In genomic region chr1:21361506-21361905, GRCh38 we compare ENCODE assay signal across 32 cellular contexts.
A peak's percentile ranks its signal among the peaks of the same experiment; 100 is the strongest.
DNase-seq lines count a peak whose midpoint lies in the region; ATAC-seq, FAIRE-seq and TF ChIP-seq lines count a peak whose summit lies in the region.
"Had no signal": no experiment of that assay in that cellular context is flagged by ENCODE, and none has a peak within 500 bp of the region (broad histone marks: within the 10 kb centered on the region; RNA-seq: fewer than 3 reads in every experiment).

No MANE protein-coding gene starts in this region.

- H3K4me3 Mint-ChIP-seq in GM23338 (no peak overlapping the region), brain (no peak overlapping the region)
- H3K4me3 Mint-ChIP-seq: activated naive CD4-positive, alpha-beta T cell treated with anti-CD3 and anti-CD28 coated beads for 36 hours; activated T-helper 1 cell treated with anti-CD3 and anti-CD28 coated beads, Interleukin-12 subunit alpha, Interleukin-12 subunit beta, Interleukin-2, Interleukin-4 antibody, amounts not matched to agents 30 ng/mL and 10 ng/mL and 1 ng/mL, durations not matched to agents 14 hours and 24 hours and 36 hours; CD8-positive, alpha-beta memory T cell; natural killer cell treated with Interleukin-12 subunit alpha and Interleukin-12 subunit beta and Interleukin-15 and Interleukin-18, amount 100 ng/mL, for 72 hours; stimulated activated effector memory CD8-positive, alpha-beta T cell treated with anti-CD3 and anti-CD28 coated beads, Interleukin-12 subunit alpha, Interleukin-12 subunit beta, amount 100 ng/mL, for 72 hours had no signal

- H4K20me1 ChIP-seq in GM23338 (replicated peaks; ENCODE audit: insufficient read depth) (no peaks in the 10 kb centered on the region), HepG2 (ENCODE audit: insufficient read depth, low read length) (no peaks in the 10 kb centered on the region)

- H3K27me3 Mint-ChIP-seq in GM23338 (ENCODE audit: insufficient read depth, low read depth, poor library complexity) = peaks cover 5% of the 10 kb centered on the region
- peaks cover 5% of the 10 kb centered on the region for H3K27me3 Mint-ChIP-seq in brain
- H3K27me3 Mint-ChIP-seq: CD8-positive, alpha-beta memory T cell; natural killer cell treated with Interleukin-12 subunit alpha and Interleukin-12 subunit beta and Interleukin-15 and Interleukin-18, amount 100 ng/mL, for 72 hours had no signal

- TF ChIP-seq CTCF in GM23338 (conservative IDR thresholded peaks at IDR 0.05; ENCODE audit: low read depth in 2 of 2) (no peak), brain (conservative IDR thresholded peaks at IDR 0.05) (no peak), HepG2 (CRISPR knock-in tag; IDR thresholded peaks at IDR 0.05) (no peak)

- H3K9me2 ChIP-seq in GM23338 (ENCODE audit: insufficient read depth) = no peaks in the 10 kb centered on the region

- TF ChIP-seq RAD21 in HepG2 (CRISPR knock-in tag; IDR thresholded peaks at IDR 0.05) = no peak

- H3K36me3 Mint-ChIP-seq in GM23338 (ENCODE audit: low read depth) (no peaks in the 10 kb centered on the region), brain (no peaks in the 10 kb centered on the region)
- H3K36me3 Mint-ChIP-seq: CD8-positive, alpha-beta memory T cell; natural killer cell treated with Interleukin-12 subunit alpha and Interleukin-12 subunit beta and Interleukin-15 and Interleukin-18, amount 100 ng/mL, for 72 hours; stimulated activated effector memory CD8-positive, alpha-beta T cell treated with anti-CD3 and anti-CD28 coated beads, Interleukin-12 subunit alpha, Interleukin-12 subunit beta, amount 100 ng/mL, for 72 hours had no signal

- no peaks in the 10 kb centered on the region; the same call in 2 of the 3 replicates for H3K4me1 Mint-ChIP-seq in GM23338
- H3K4me1 Mint-ChIP-seq in brain = peaks cover 19% of the 10 kb centered on the region
- H3K4me1 Mint-ChIP-seq: CD8-positive, alpha-beta memory T cell; stimulated activated effector memory CD8-positive, alpha-beta T cell treated with anti-CD3 and anti-CD28 coated beads, Interleukin-12 subunit alpha, Interleukin-12 subunit beta, amount 100 ng/mL, for 72 hours had no signal

- no peak for TF ChIP-seq EP300 in HepG2 (IDR thresholded peaks at IDR 0.05; ENCODE audit: low read depth in 2 of 2, low read length in 2 of 2)
- no peak for TF ChIP-seq EP300 in HepG2 (CRISPR knock-in tag; IDR thresholded peaks at IDR 0.05; ENCODE audit: borderline replicate concordance)

- FAIRE-seq in HepG2 (lab: Jason Lieb, UNC) = no peak
- FAIRE-seq: A549, colon had no signal

- H3K79me2 ChIP-seq in GM23338 (replicated peaks; ENCODE audit: insufficient read depth) = no peaks in the 10 kb centered on the region
- no peaks in the 10 kb centered on the region for H3K79me2 ChIP-seq in HepG2 (ENCODE audit: insufficient read depth, low read length)

- BruUV-seq in HepG2 (replicated peaks; lab: Mats Ljungman, UMichigan) = no TSS peak

- POLR2A ChIA-PET in HepG2 (lab: Yijun Ruan, JAX) = no interaction called here

- H3F3A ChIP-seq in GM23338 (replicated peaks; ENCODE audit: low read depth) = no peaks in the 10 kb centered on the region

- no peak overlapping the region for H3K4me2 ChIP-seq in GM23338
- H3K4me2 ChIP-seq in HepG2 (ENCODE audit: low read depth, low read length) = no peak overlapping the region
- H3K4me2 ChIP-seq: A549 had no signal

- H3K9me3 ChIP-seq in stomach smooth muscle (ENCODE audit: control insufficient read depth in 2 of 2, low read length in 2 of 2) (no peaks in the 10 kb centered on the region), HepG2 (ENCODE audit: low read length) (no peaks in the 10 kb centered on the region)
- H3K9me3 ChIP-seq: A549, breast epithelium, heart right ventricle, psoas muscle, sigmoid colon, testis, vagina had no signal

- DNase-seq in GM23338 (ENCODE audit: low spot score) (no peak), globus pallidus (ENCODE audit: low spot score) (peak; percentile 64), HepG2 (ENCODE audit: low spot score) (no peak), dermis blood vessel endothelial cell (no peak)
- DNase-seq in activated T-cell treated with anti-CD3 and anti-CD28 coated beads, Interleukin-2, amount 50 U/mL, for 1 hour = no peak
- DNase-seq: activated CD4-positive, alpha-beta T cell treated with anti-CD3 and anti-CD28 coated beads, Interleukin-2, amount 50 U/mL, for 48 hours; activated naive CD4-positive, alpha-beta T cell treated with anti-CD3 and anti-CD28 coated beads for 36 hours; CD8-positive, alpha-beta memory T cell; effector CD8-positive, alpha-beta T cell; heart right ventricle; NCI-H1417; NCI-H2081 treated with DMSO at 0.1 percent for 48 hours; NCI-H226; NCI-H69; PC-3; psoas muscle; sigmoid colon; stimulated activated CD4-positive, alpha-beta T cell treated with anti-CD3 and anti-CD28 coated beads, Interleukin-4, amount 100 ng/mL, for 24 hours; testis had no signal

- H3K27ac ChIP-seq in GM23338 (ENCODE audit: low read depth) (no peak overlapping the region), stomach smooth muscle (ENCODE audit: low read length) (peak overlapping the region; percentile 31), HepG2 (ENCODE audit: extremely low read length, insufficient read depth, low read length) (no peak overlapping the region)
- H3K27ac ChIP-seq: foreskin keratinocyte, heart right ventricle, HL-60, psoas muscle, vagina had no signal

- H3K27me3 ChIP-seq in GM23338 (ENCODE audit: insufficient read depth) (no peaks in the 10 kb centered on the region), stomach smooth muscle (ENCODE audit: control insufficient read depth in 1 of 2, insufficient read depth in 2 of 2, low read length in 2 of 2) (no peaks in the 10 kb centered on the region), HepG2 (ENCODE audit: control insufficient read depth in 1 of 2, insufficient read depth in 2 of 2, low read length in 2 of 2) (no peaks in the 10 kb centered on the region; a peak in 1 of 5 replicates)
- H3K27me3 ChIP-seq: breast epithelium, foreskin keratinocyte, heart right ventricle, sigmoid colon, testis, vagina had no signal

- H3K9me3 Mint-ChIP-seq in GM23338 (no peaks in the 10 kb centered on the region), brain (peaks cover 0 to 2% (median 0%) of the 10 kb centered on the region in 5 experiments)
- H3K9me3 Mint-ChIP-seq: activated naive CD4-positive, alpha-beta T cell treated with anti-CD3 and anti-CD28 coated beads for 36 hours; activated T-helper 1 cell treated with anti-CD3 and anti-CD28 coated beads, Interleukin-12 subunit alpha, Interleukin-12 subunit beta, Interleukin-2, Interleukin-4 antibody, amounts not matched to agents 30 ng/mL and 10 ng/mL and 1 ng/mL, durations not matched to agents 14 hours and 24 hours and 36 hours; CD8-positive, alpha-beta memory T cell; natural killer cell treated with Interleukin-12 subunit alpha and Interleukin-12 subunit beta and Interleukin-15 and Interleukin-18, amount 100 ng/mL, for 72 hours; stimulated activated effector memory CD8-positive, alpha-beta T cell treated with anti-CD3 and anti-CD28 coated beads, Interleukin-12 subunit alpha, Interleukin-12 subunit beta, amount 100 ng/mL, for 72 hours had no signal

- H3K36me3 ChIP-seq in GM23338 (ENCODE audit: insufficient read depth) (no peaks in the 10 kb centered on the region), stomach smooth muscle (ENCODE audit: control insufficient read depth in 2 of 2, insufficient read depth in 2 of 2, low read length in 2 of 2) (no peaks in the 10 kb centered on the region), HepG2 (replicated peaks in 1 of 2; ENCODE audit: control insufficient read depth in 1 of 2, insufficient read depth in 2 of 2, low read length in 2 of 2) (no peaks in the 10 kb centered on the region)
- H3K36me3 ChIP-seq: breast epithelium, heart right ventricle, sigmoid colon, vagina had no signal

- TF ChIP-seq POLR2A in HepG2 (IDR thresholded peaks at IDR 0.05; ENCODE audit: insufficient read depth in 1 of 2, low read depth in 2 of 2, low read length in 2 of 2) = no peak

- CTCF ChIA-PET in HepG2 (lab: Yijun Ruan, JAX; ENCODE audit: low intra/inter-chr PET ratio, low total read pairs) = no interaction called here

- peak overlapping the region; percentile 52; the same call in 1 of the 2 replicates for H2AFZ ChIP-seq in GM23338
- no peak overlapping the region for H2AFZ ChIP-seq in HepG2 (ENCODE audit: low read length)

- ATAC-seq in GM23338 = no peak
- ATAC-seq in HepG2 = no peak
- no peak for ATAC-seq in HG03571 (IDR thresholded peaks at IDR 0.05; ENCODE audit: unreplicated experiment)
- ATAC-seq: A549; activated CD4-positive, CD25-positive, alpha-beta regulatory T cell treated with anti-CD3 and anti-CD28 coated beads, Interleukin-2, amount 50 U/mL, for 24 hours; foreskin keratinocyte; heart right ventricle; natural killer cell treated with Interleukin-12 subunit alpha and Interleukin-12 subunit beta and Interleukin-15 and Interleukin-18, amount 100 ng/mL, for 72 hours; PC-3; psoas muscle; stimulated activated effector memory CD8-positive, alpha-beta T cell treated with anti-CD3 and anti-CD28 coated beads, Interleukin-12 subunit alpha, Interleukin-12 subunit beta, amount 100 ng/mL, for 72 hours had no signal

- H3K9ac ChIP-seq in stomach smooth muscle (ENCODE audit: low read length in 2 of 2) (no peak overlapping the region), HepG2 (ENCODE audit: insufficient read depth, low read depth, low read length) (no peak overlapping the region)

- H3K4me3 ChIP-seq in GM23338 (no peak overlapping the region), stomach smooth muscle (ENCODE audit: low read length in 2 of 2) (no peak overlapping the region), HepG2 (replicated peaks in 1 of 3; ENCODE audit: insufficient read depth in 1 of 3, low read depth in 2 of 3, low read length in 3 of 3) (no peak overlapping the region)
- H3K4me3 ChIP-seq: A549, breast epithelium, heart right ventricle, psoas muscle, sigmoid colon, testis, vagina had no signal

- in situ Hi-C loops in HepG2 (cut with HindIII; ENCODE audit: extremely low pct_ligation_motif_present, low pct_unique_long_range_greater_than_20kb) = no loop called here

- 69% methylated on average over 3 of the region's 5 CpGs for WGBS in HepG2 (ENCODE audit: low lambda C conversion rate)

- intact Hi-C loops in HepG2 (cut with micrococcal nuclease; ENCODE audit: unreplicated experiment) = no loop called here

- H3K4me1 ChIP-seq in GM23338 (ENCODE audit: insufficient read depth) = no peaks in the 10 kb centered on the region
- H3K4me1 ChIP-seq in stomach smooth muscle (ENCODE audit: control insufficient read depth, insufficient read depth, low read length) = peaks cover 5% of the 10 kb centered on the region
- no peaks in the 10 kb centered on the region for H3K4me1 ChIP-seq in HepG2 (ENCODE audit: insufficient read depth, low read length)
- H3K4me1 ChIP-seq: A549, breast epithelium, heart right ventricle, psoas muscle, sigmoid colon, testis, vagina had no signal

- H3K27ac Mint-ChIP-seq in GM23338 (no peak overlapping the region), brain (peak overlapping the region; percentile 29 to 98 (median 62))
- H3K27ac Mint-ChIP-seq: activated naive CD4-positive, alpha-beta T cell treated with anti-CD3 and anti-CD28 coated beads for 36 hours; activated T-helper 1 cell treated with anti-CD3 and anti-CD28 coated beads, Interleukin-12 subunit alpha, Interleukin-12 subunit beta, Interleukin-2, Interleukin-4 antibody, amounts not matched to agents 30 ng/mL and 10 ng/mL and 1 ng/mL, durations not matched to agents 14 hours and 24 hours and 36 hours; natural killer cell treated with Interleukin-12 subunit alpha and Interleukin-12 subunit beta and Interleukin-15 and Interleukin-18, amount 100 ng/mL, for 72 hours; stimulated activated effector memory CD8-positive, alpha-beta T cell treated with anti-CD3 and anti-CD28 coated beads, Interleukin-12 subunit alpha, Interleukin-12 subunit beta, amount 100 ng/mL, for 72 hours had no signal
